In the genomic region with DNA sequence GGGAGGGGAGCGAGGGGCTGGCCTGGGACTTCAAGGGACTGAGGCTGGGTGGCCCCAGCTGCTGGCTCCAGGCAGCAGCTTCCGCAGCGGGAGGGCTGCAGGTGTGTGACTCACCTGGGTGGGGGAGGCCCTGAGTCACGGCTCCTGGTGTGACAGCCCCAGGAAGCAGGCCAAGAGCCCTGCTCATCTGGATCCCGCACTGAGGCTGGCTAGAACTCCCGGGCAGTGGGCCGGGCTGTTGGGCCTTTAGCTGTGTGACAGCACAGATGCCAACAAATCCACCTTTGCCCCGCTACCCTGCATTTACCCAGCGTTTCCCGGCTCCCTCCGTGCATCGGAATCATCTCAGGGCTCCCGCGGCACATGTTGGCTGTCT, we compare ENCODE assay signal across 14 cellular contexts.
A peak's percentile ranks its signal among the peaks of the same experiment; 100 is the strongest.
DNase-seq lines count a peak whose midpoint lies in the region; ATAC-seq and TF ChIP-seq lines count a peak whose summit lies in the region.
"Had no signal": no experiment of that assay in that cellular context is flagged by ENCODE, and none has a peak within 500 bp of the region (broad histone marks: within the 10 kb centered on the region; RNA-seq: fewer than 3 reads in every experiment).

No MANE protein-coding gene starts in this region.

- peak in 1 of 3 donors; percentile 28 for TF ChIP-seq POLR2A in body of pancreas (IDR thresholded peaks at IDR 0.05)

- DNase-seq in Daoy (ENCODE audit: low read depth), result peak; percentile 92
- DNase-seq in NCI-H2081 (lab: John Stamatoyannopoulos, UW), result peak; percentile 70 to 90
- DNase-seq in body of pancreas, result peak; percentile 89 to 98 (median 96)
- peak in 34 of 56 donors; percentile 15 to 80 (median 44) for DNase-seq in nucleus accumbens (lab: John Stamatoyannopoulos, UW)
- DNase-seq in stimulated activated CD4-positive, alpha-beta T cell treated with anti-CD3 and anti-CD28 coated beads, Interleukin-2, amount 100 ng/mL, for 48 hours, result no peak
- no peak for DNase-seq in NCI-H1930 (lab: John Stamatoyannopoulos, UW)
- DNase-seq in cerebellar cortex (ENCODE audit: low spot score), result no peak
- no peak for DNase-seq in OCI-M1 (lab: John Stamatoyannopoulos, UW)
- DNase-seq: activated effector memory CD4-positive, alpha-beta T cell treated with anti-CD3 and anti-CD28 coated beads, Interleukin-2, amount 50 U/mL, for 16 hours; central memory CD4-positive, alpha-beta T cell; IMR-90; NCI-H2171 had no signal

- no peaks in the 10 kb centered on the region for H3K27me3 ChIP-seq in body of pancreas

- intact Hi-C loops in body of pancreas (cut with DNase I), result no loop called here

- no peak for TF ChIP-seq CTCF in body of pancreas (IDR thresholded peaks at IDR 0.05)

- no peaks in the 10 kb centered on the region for H3K9me3 ChIP-seq in body of pancreas

- no peaks in the 10 kb centered on the region for H3K36me3 ChIP-seq in body of pancreas (replicated peaks in 1 of 2; ENCODE audit: insufficient read depth in 1 of 2, low read depth in 2 of 2)

- peak; percentile 93 for ATAC-seq in body of pancreas
- ATAC-seq: activated CD4-positive, CD25-positive, alpha-beta regulatory T cell treated with anti-CD3 and anti-CD28 coated beads, Interleukin-2, amount 50 U/mL, for 24 hours had no signal

- 29% methylated on average over 10 to 14 of the region's 14 CpGs for WGBS in body of pancreas, 2 donors

- H3K27ac ChIP-seq in body of pancreas, result peak overlapping the region; percentile 72 to 79 (median 78)
- H3K27ac ChIP-seq: C4-2B had no signal

- H3K4me1 ChIP-seq in body of pancreas, result peaks cover 42% of the 10 kb centered on the region

- H3K4me3 ChIP-seq in body of pancreas, result no peak overlapping the region

Comparison
In these comparisons a context has a peak if more than half of its experiments do, and no peak if none do; other contexts are left out.
1. DNase-seq: peak in Daoy (single experiment), NCI-H2081 (2 of 2), body of pancreas (4 of 4) and nucleus accumbens (34 of 56); none in stimulated activated CD4-positive, alpha-beta T cell treated with anti-CD3 and anti-CD28 coated beads, Interleukin-2, amount 100 ng/mL, for 48 hours (0 of 2), NCI-H1930 (0 of 2), cerebellar cortex (single experiment) and OCI-M1 (single experiment).